ENCODE assay signal across 13 cellular contexts in genomic region chr3:107957506-107957905, GRCh38.
A peak's percentile ranks its signal among the peaks of the same experiment; 100 is the strongest.
DNase-seq lines count a peak whose midpoint lies in the region; ATAC-seq and TF ChIP-seq lines count a peak whose summit lies in the region.
"Had no signal": no experiment of that assay in that cellular context is flagged by ENCODE, and none has a peak within 500 bp of the region (broad histone marks: within the 10 kb centered on the region; RNA-seq: fewer than 3 reads in every experiment).

No MANE protein-coding gene starts in this region.

- POLR2A ChIA-PET in RWPE1 (lab: Yijun Ruan, JAX; ENCODE audit: low non-redundant PET), result no interaction called here

- WGBS in tibial nerve, 2 donors, result 26 to 27% methylated on average over 2 of the region's 2 CpGs

- H3K36me3 Mint-ChIP-seq in nephron (ENCODE audit: low read depth), result no peaks in the 10 kb centered on the region

- TF ChIP-seq CTCF in RWPE1 (conservative IDR thresholded peaks at IDR 0.05; ENCODE audit: low read depth) (no peak), nephron (IDR thresholded peaks at IDR 0.05; ENCODE audit: unreplicated experiment in 3 of 3) (no peak), tibial nerve (IDR thresholded peaks at IDR 0.05) (no peak)

- DNase-seq in RWPE1 (ENCODE audit: low spot score) (no peak), fibroblast of gingiva (ENCODE audit: low read depth) (peak; percentile 27), tibial nerve (ENCODE audit: low spot score in 2 of 2) (no peak), HCEC 1CT (no peak), SIG-M5 treated with dmso at 0.1 percent for 504 hours (lab: John Stamatoyannopoulos, UW; ENCODE audit: unreplicated experiment) (no peak)
- DNase-seq: activated CD4-positive, alpha-beta T cell treated with anti-CD3 and anti-CD28 coated beads, Interleukin-2, amount 50 U/mL, for 1 hour; activated naive CD8-positive, alpha-beta T cell treated with anti-CD3 and anti-CD28 coated beads, Interleukin-2, amount 10 ng/mL, durations not matched to agents 7 days and 5 days; DMS79; right lobe of liver; stimulated activated CD8-positive, alpha-beta memory T cell treated with anti-CD3 and anti-CD28 coated beads, Interleukin-4, amount 100 ng/mL, for 48 hours had no signal

- H3K4me1 Mint-ChIP-seq in nephron, result peaks cover 35% of the 10 kb centered on the region

- H3K4me3 Mint-ChIP-seq in nephron, result peak overlapping the region; percentile 0 to 72 (median 61)
- H3K4me3 Mint-ChIP-seq: activated naive CD8-positive, alpha-beta T cell treated with anti-CD3 and anti-CD28 coated beads, Interleukin-2, amount 10 ng/mL, durations not matched to agents 7 days and 5 days had no signal

- peak overlapping the region in 1 of 4 donors; percentile 35 for H3K4me3 ChIP-seq in tibial nerve
- H3K4me3 ChIP-seq: right lobe of liver had no signal

- TF ChIP-seq EP300 in tibial nerve (IDR thresholded peaks at IDR 0.05), result no peak

- no peak for TF ChIP-seq POLR2A in tibial nerve (IDR thresholded peaks at IDR 0.05)

- no peaks in the 10 kb centered on the region for H3K9me3 ChIP-seq in tibial nerve
- H3K9me3 ChIP-seq: right lobe of liver had no signal

- no peaks in the 10 kb centered on the region for H3K36me3 ChIP-seq in tibial nerve
- H3K36me3 ChIP-seq: right lobe of liver had no signal

- CTCF ChIA-PET in RWPE1 (lab: Yijun Ruan, JAX), result interaction anchor here (1.1 kb wide), 1 partner anchor 14 kb away, joined by 3 read pairs; no protein-coding TSS in a partner anchor

- no peaks in the 10 kb centered on the region for H3K9me3 Mint-ChIP-seq in nephron

- ATAC-seq in HG03571 (IDR thresholded peaks at IDR 0.05; ENCODE audit: unreplicated experiment), result no peak
- ATAC-seq in HG02973 (IDR thresholded peaks at IDR 0.05; ENCODE audit: unreplicated experiment), result no peak

- no peaks in the 10 kb centered on the region for H3K27me3 Mint-ChIP-seq in nephron (ENCODE audit: low read depth)

- H3K27me3 ChIP-seq in tibial nerve, result no peaks in the 10 kb centered on the region
- H3K27me3 ChIP-seq: right lobe of liver had no signal

- peak overlapping the region; percentile 94 to 100 (median 99) for H3K27ac Mint-ChIP-seq in nephron
- H3K27ac Mint-ChIP-seq: activated naive CD8-positive, alpha-beta T cell treated with anti-CD3 and anti-CD28 coated beads, Interleukin-2, amount 10 ng/mL, durations not matched to agents 7 days and 5 days had no signal

- peak overlapping the region; percentile 81 for H3K27ac ChIP-seq in RWPE1
- peak overlapping the region in 3 of 4 donors; percentile 25 to 73 (median 65) for H3K27ac ChIP-seq in tibial nerve
- H3K27ac ChIP-seq: right lobe of liver had no signal

- H3K4me1 ChIP-seq in tibial nerve, result peaks cover 0 to 29% (median 7%) of the 10 kb centered on the region in 4 donors
- H3K4me1 ChIP-seq: right lobe of liver had no signal
